1 cellular context compared by ENCODE assay signal in genomic region chr2:46296840-46297545, GRCh38.
TF ChIP-seq lines count a peak whose summit lies in the region.

Gene EPAS1, plus strand, starts transcription at chr2:46297407. Its CDS starts 505 bp downstream, at chr2:46297912.

TF ChIP-seq in HepG2, 621 proteins besides CTCF, POLR2A, EP300 and RAD21 (continued from another document and continues in another):
- no peak for TF ChIP-seq SNAPC4 (CRISPR knock-in tag; IDR thresholded peaks at IDR 0.05)
- no peak for TF ChIP-seq ZNF432 (CRISPR knock-in tag; IDR thresholded peaks at IDR 0.05; ENCODE audit: borderline replicate concordance)
- 0 out of 2 replicates have a peak, but pooled peaks have one; percentile 62 for TF ChIP-seq ZXDC (CRISPR knock-in tag; IDR thresholded peaks at IDR 0.05)
- TF ChIP-seq EEA1 (CRISPR knock-in tag; IDR thresholded peaks at IDR 0.05; ENCODE audit: borderline replicate concordance): no peak
- TF ChIP-seq RBM39 (IDR thresholded peaks at IDR 0.05; ENCODE audit: low read depth, low read length, poor library complexity, severe bottlenecking): no peak
- TF ChIP-seq PLSCR1 (CRISPR knock-in tag; IDR thresholded peaks at IDR 0.05; ENCODE audit: borderline replicate concordance): 0 out of 2 replicates have a peak, but pooled peaks have one; percentile 0
- no peak; the same call in 1 of the 2 replicates for TF ChIP-seq ZNF33B (CRISPR knock-in tag; IDR thresholded peaks at IDR 0.05)
- TF ChIP-seq ERF (CRISPR knock-in tag; IDR thresholded peaks at IDR 0.05): peak; percentile 62
- TF ChIP-seq MEF2D (CRISPR knock-in tag; IDR thresholded peaks at IDR 0.05): 0 out of 2 replicates have a peak, but pooled peaks have one; percentile 24
- no peak for TF ChIP-seq ZNF615 (CRISPR knock-in tag; IDR thresholded peaks at IDR 0.05; ENCODE audit: borderline replicate concordance)
- TF ChIP-seq HNF4G (IDR thresholded peaks at IDR 0.05; ENCODE audit: borderline replicate concordance, low read depth, low read length): no peak
- no peak for TF ChIP-seq HNF4G (CRISPR knock-in tag; IDR thresholded peaks at IDR 0.05; ENCODE audit: borderline replicate concordance, low read depth)
- peak; percentile 20; the same call in 1 of the 2 replicates for TF ChIP-seq KDM3A (CRISPR knock-in tag; IDR thresholded peaks at IDR 0.05; ENCODE audit: low read depth)
- TF ChIP-seq ZNF296 (CRISPR knock-in tag; conservative IDR thresholded peaks at IDR 0.05): no peak
- 0 out of 2 replicates have a peak, but pooled peaks have one; percentile 17 for TF ChIP-seq REL (CRISPR knock-in tag; conservative IDR thresholded peaks at IDR 0.05)
- TF ChIP-seq UBTF (CRISPR knock-in tag; IDR thresholded peaks at IDR 0.05): peak; percentile 80; the same call in 1 of the 2 replicates
- TF ChIP-seq CSRNP1 (CRISPR knock-in tag; IDR thresholded peaks at IDR 0.05): peak; percentile 49; the same call in 1 of the 2 replicates
- 0 out of 2 replicates have a peak, but pooled peaks have one; percentile 61 for TF ChIP-seq ZNF44 (CRISPR knock-in tag; IDR thresholded peaks at IDR 0.05)
- no peak; the same call in 1 of the 2 replicates for TF ChIP-seq AHR (CRISPR knock-in tag; IDR thresholded peaks at IDR 0.05)
- TF ChIP-seq SP1 (IDR thresholded peaks at IDR 0.05): no peak
- TF ChIP-seq SP1 (CRISPR knock-in tag; IDR thresholded peaks at IDR 0.05): peak; percentile 83
- no peak for TF ChIP-seq ATM (IDR thresholded peaks at IDR 0.05; ENCODE audit: borderline replicate concordance)
- no peak for TF ChIP-seq ZSCAN22 (CRISPR knock-in tag; IDR thresholded peaks at IDR 0.05)
- 0 out of 2 replicates have a peak, but pooled peaks have one; percentile 80 for TF ChIP-seq FUBP1 (CRISPR knock-in tag; IDR thresholded peaks at IDR 0.05; ENCODE audit: borderline replicate concordance)
- no peak for TF ChIP-seq ZNF841 (CRISPR knock-in tag; IDR thresholded peaks at IDR 0.05; ENCODE audit: borderline replicate concordance)
- no peak for TF ChIP-seq ATAD3A (CRISPR knock-in tag; IDR thresholded peaks at IDR 0.05)
- TF ChIP-seq TBX2 (CRISPR knock-in tag; IDR thresholded peaks at IDR 0.05; ENCODE audit: borderline replicate concordance): peak; percentile 78
- peak; percentile 85 for TF ChIP-seq ZNF687 (CRISPR knock-in tag; IDR thresholded peaks at IDR 0.05)
- no peak for TF ChIP-seq ZNF652 (CRISPR knock-in tag; IDR thresholded peaks at IDR 0.05; ENCODE audit: borderline replicate concordance, low read depth)
- peak; percentile 53 for TF ChIP-seq ETV5 (CRISPR knock-in tag; IDR thresholded peaks at IDR 0.05; ENCODE audit: borderline replicate concordance)
- TF ChIP-seq HIVEP1 (CRISPR knock-in tag; IDR thresholded peaks at IDR 0.05): 0 out of 2 replicates have a peak, but pooled peaks have one; percentile 51
- peak; percentile 79; the same call in 1 of the 2 replicates for TF ChIP-seq ZBTB2 (CRISPR knock-in tag; IDR thresholded peaks at IDR 0.05; ENCODE audit: low read depth)
- TF ChIP-seq ATF7 (IDR thresholded peaks at IDR 0.05): no peak
- TF ChIP-seq ATF7 (CRISPR knock-in tag; IDR thresholded peaks at IDR 0.05): no peak
- no peak for TF ChIP-seq ISX (CRISPR knock-in tag; conservative IDR thresholded peaks at IDR 0.05)
- TF ChIP-seq CBX5 (CRISPR knock-in tag; IDR thresholded peaks at IDR 0.05; ENCODE audit: borderline replicate concordance): peak; percentile 3; the same call in 1 of the 2 replicates
- peak; percentile 69 for TF ChIP-seq NFYB (CRISPR knock-in tag; IDR thresholded peaks at IDR 0.05)
- no peak for TF ChIP-seq ZFP36L1 (CRISPR knock-in tag; IDR thresholded peaks at IDR 0.05)
- TF ChIP-seq CBX1 (IDR thresholded peaks at IDR 0.05; ENCODE audit: low read depth): no peak
- TF ChIP-seq ZNF343 (CRISPR knock-in tag; IDR thresholded peaks at IDR 0.05): no peak
- TF ChIP-seq HHEX (CRISPR knock-in tag; IDR thresholded peaks at IDR 0.05): no peak
